In genomic region chr22:31882971-31883370, GRCh38 we compare ENCODE assay signal across 32 cellular contexts.
"Had no signal": no experiment of that assay in that cellular context is flagged by ENCODE, and none has a peak within 500 bp of the region (broad histone marks: within the 10 kb centered on the region; RNA-seq: fewer than 3 reads in every experiment).

No MANE protein-coding gene starts in this region.

- H3K4me3 Mint-ChIP-seq: activated CD4-positive, alpha-beta memory T cell treated with anti-CD3 and anti-CD28 coated beads, Interleukin-2, amount 10 ng/mL, durations not matched to agents 7 days and 5 days; activated CD4-positive, alpha-beta T cell treated with anti-CD3 and anti-CD28 coated beads, Interleukin-2, amount 10 ng/mL, durations not matched to agents 7 days and 5 days; activated CD8-positive, alpha-beta memory T cell treated with anti-CD3 and anti-CD28 coated beads, Interleukin-2, amount 10 ng/mL, durations not matched to agents 7 days and 5 days; activated naive CD8-positive, alpha-beta T cell treated with anti-CD3 and anti-CD28 coated beads, Interleukin-2, amount 50 U/mL, for 24 hours; activated T-cell treated with anti-CD3 and anti-CD28 coated beads, Interleukin-2, amount 50 U/mL, for 72 hours; endodermal cell; naive thymus-derived CD4-positive, alpha-beta T cell; neural crest cell had no signal

- FAIRE-seq: kidney, small intestine, TTC549 had no signal

- H3K27ac Mint-ChIP-seq: activated CD4-positive, alpha-beta memory T cell treated with anti-CD3 and anti-CD28 coated beads, Interleukin-2, amount 10 ng/mL, durations not matched to agents 7 days and 5 days; activated CD4-positive, alpha-beta T cell treated with anti-CD3 and anti-CD28 coated beads, Interleukin-2, amount 10 ng/mL, durations not matched to agents 7 days and 5 days; activated CD8-positive, alpha-beta memory T cell treated with anti-CD3 and anti-CD28 coated beads, Interleukin-2, amount 10 ng/mL, durations not matched to agents 7 days and 5 days; activated naive CD8-positive, alpha-beta T cell treated with anti-CD3 and anti-CD28 coated beads, Interleukin-2, amount 50 U/mL, for 24 hours; activated T-cell treated with anti-CD3 and anti-CD28 coated beads, Interleukin-2, amount 50 U/mL, for 72 hours; endodermal cell had no signal

- H2AFZ ChIP-seq: parathyroid adenoma had no signal

- H3K4me1 ChIP-seq: parathyroid adenoma, psoas muscle, sigmoid colon, tibial nerve had no signal

- DNase-seq: activated CD4-positive, alpha-beta memory T cell treated with anti-CD3 and anti-CD28 coated beads, Interleukin-2, amount 10 ng/mL, durations not matched to agents 7 days and 5 days; activated CD4-positive, alpha-beta T cell treated with anti-CD3 and anti-CD28 coated beads, Interleukin-2, amount 10 ng/mL, durations not matched to agents 7 days and 5 days; activated CD8-positive, alpha-beta memory T cell treated with anti-CD3 and anti-CD28 coated beads, Interleukin-2, amount 10 ng/mL, durations not matched to agents 7 days and 5 days; activated effector memory CD4-positive, alpha-beta T cell treated with anti-CD3 and anti-CD28 coated beads, Interleukin-2, amount 50 U/mL, for 16 hours; activated naive CD8-positive, alpha-beta T cell treated with anti-CD3 and anti-CD28 coated beads, Interleukin-2, amount 50 U/mL, for 24 hours; activated T-cell treated with anti-CD3 and anti-CD28 coated beads, Interleukin-2, amount 50 U/mL, for 72 hours; amygdala; caudate nucleus; endodermal cell; foreskin fibroblast; head of caudate nucleus; hippocampal formation; kidney; left colon; mammary epithelial cell; midbrain; naive thymus-derived CD4-positive, alpha-beta T cell; occipital lobe; psoas muscle; sigmoid colon; small intestine; stimulated activated CD4-positive, alpha-beta T cell treated with anti-CD3 and anti-CD28 coated beads, Interleukin-1b, Interleukin-23, amount 100 ng/mL, for 48 hours; stimulated activated CD4-positive, alpha-beta T cell treated with anti-CD3 and anti-CD28 coated beads, Interleukin-4, amount 100 ng/mL, for 4 hours; stimulated activated CD8-positive, alpha-beta memory T cell treated with anti-CD3 and anti-CD28 coated beads, Interleukin-4, amount 100 ng/mL, for 48 hours; stimulated activated naive CD4-positive, alpha-beta T cell treated with Interleukin-2 at 50 U/mL for 16 hours; WERI-Rb-1 had no signal

- H3K27me3 Mint-ChIP-seq: activated CD4-positive, alpha-beta memory T cell treated with anti-CD3 and anti-CD28 coated beads, Interleukin-2, amount 10 ng/mL, durations not matched to agents 7 days and 5 days; activated CD4-positive, alpha-beta T cell treated with anti-CD3 and anti-CD28 coated beads, Interleukin-2, amount 10 ng/mL, durations not matched to agents 7 days and 5 days; activated CD8-positive, alpha-beta memory T cell treated with anti-CD3 and anti-CD28 coated beads, Interleukin-2, amount 10 ng/mL, durations not matched to agents 7 days and 5 days; activated naive CD8-positive, alpha-beta T cell treated with anti-CD3 and anti-CD28 coated beads, Interleukin-2, amount 50 U/mL, for 24 hours; naive thymus-derived CD4-positive, alpha-beta T cell had no signal

- H3K9me3 Mint-ChIP-seq: activated CD4-positive, alpha-beta memory T cell treated with anti-CD3 and anti-CD28 coated beads, Interleukin-2, amount 10 ng/mL, durations not matched to agents 7 days and 5 days; activated CD4-positive, alpha-beta T cell treated with anti-CD3 and anti-CD28 coated beads, Interleukin-2, amount 10 ng/mL, durations not matched to agents 7 days and 5 days; activated naive CD8-positive, alpha-beta T cell treated with anti-CD3 and anti-CD28 coated beads, Interleukin-2, amount 50 U/mL, for 24 hours; activated T-cell treated with anti-CD3 and anti-CD28 coated beads, Interleukin-2, amount 50 U/mL, for 72 hours; endodermal cell; naive thymus-derived CD4-positive, alpha-beta T cell; neural crest cell had no signal

- H3K36me3 ChIP-seq: WERI-Rb-1 had no signal

- H3K9ac ChIP-seq: parathyroid adenoma had no signal

- H3K27ac ChIP-seq: parathyroid adenoma, psoas muscle, sigmoid colon, tibial nerve, WERI-Rb-1 had no signal

- H3K4me1 Mint-ChIP-seq: activated CD8-positive, alpha-beta memory T cell treated with anti-CD3 and anti-CD28 coated beads, Interleukin-2, amount 10 ng/mL, durations not matched to agents 7 days and 5 days; activated naive CD8-positive, alpha-beta T cell treated with anti-CD3 and anti-CD28 coated beads, Interleukin-2, amount 50 U/mL, for 24 hours had no signal

- H3K9me3 ChIP-seq: psoas muscle, sigmoid colon, tibial nerve had no signal

- H3K4me3 ChIP-seq: psoas muscle, sigmoid colon, tibial nerve had no signal

- ATAC-seq: activated CD4-positive, CD25-positive, alpha-beta regulatory T cell treated with anti-CD3 and anti-CD28 coated beads, Interleukin-2, amount 50 U/mL, for 24 hours; activated CD8-positive, alpha-beta memory T cell treated with anti-CD3 and anti-CD28 coated beads, Interleukin-2, amount 10 ng/mL, durations not matched to agents 7 days and 5 days; activated naive CD8-positive, alpha-beta T cell treated with anti-CD3 and anti-CD28 coated beads, Interleukin-2, amount 50 U/mL, for 24 hours; activated T-cell treated with anti-CD3 and anti-CD28 coated beads, Interleukin-2, amount 50 U/mL, for 72 hours; esophagus mucosa; left colon; naive thymus-derived CD4-positive, alpha-beta T cell; psoas muscle had no signal

- H3K79me2 ChIP-seq: parathyroid adenoma had no signal

- H3K27me3 ChIP-seq: sigmoid colon, tibial nerve had no signal
